Comparison of ENCODE assay signal across 36 cellular contexts in genomic region chr14:44763356-44763755, GRCh38.
"Had no signal": no experiment of that assay in that cellular context is flagged by ENCODE, and none has a peak within 500 bp of the region (broad histone marks: within the 10 kb centered on the region; RNA-seq: fewer than 3 reads in every experiment).

No MANE protein-coding gene starts in this region.

- DNase-seq: activated CD4-positive, alpha-beta memory T cell treated with anti-CD3 and anti-CD28 coated beads for 36 hours; activated CD4-positive, alpha-beta T cell treated with anti-CD3 and anti-CD28 coated beads for 36 hours; activated CD4-positive, alpha-beta T cell treated with anti-CD3 and anti-CD28 coated beads, Interleukin-2, amount 10 ng/mL, durations not matched to agents 24 days and 14 days; activated CD4-positive, CD25-positive, alpha-beta regulatory T cell; activated CD4-positive, CD25-positive, alpha-beta regulatory T cell treated with anti-CD3 and anti-CD28 coated beads, Interleukin-2, amount 50 U/mL, for 72 hours; activated CD8-positive, alpha-beta memory T cell treated with anti-CD3 and anti-CD28 coated beads, Interleukin-2, amount 10 ng/mL, durations not matched to agents 7 days and 5 days; activated CD8-positive, alpha-beta memory T cell treated with anti-CD3 and anti-CD28 coated beads, Interleukin-2, amount 50 U/mL, for 4 hours; activated CD8-positive, alpha-beta T cell treated with anti-CD3 and anti-CD28 coated beads, Interleukin-2, amount 10 ng/mL, durations not matched to agents 7 days and 5 days; activated gamma-delta T cell; activated naive CD4-positive, alpha-beta T cell; activated naive CD4-positive, alpha-beta T cell treated with anti-CD3 and anti-CD28 coated beads, Interleukin-2, amount 10 ng/mL, durations not matched to agents 7 days and 5 days; activated naive CD8-positive, alpha-beta T cell treated with anti-CD3 and anti-CD28 coated beads, Interleukin-2, amount 10 ng/mL, durations not matched to agents 7 days and 5 days; activated T-cell treated with anti-CD3 and anti-CD28 coated beads, Interleukin-2, amount 50 U/mL, for 1 hour; activated T-cell treated with anti-CD3 and anti-CD28 coated beads, Interleukin-2, amount 50 U/mL, for 48 hours; amniotic stem cell; anterior cingulate cortex; central memory CD4-positive, alpha-beta T cell; cerebellar nuclear complex; colonic mucosa; effector CD8-positive, alpha-beta T cell; esophagus squamous epithelium; foreskin fibroblast; head of caudate nucleus; T-helper 1 cell; T-helper 17 cell; T1000 had no signal

- H3K27me3 ChIP-seq: breast epithelium, cardiac muscle cell, colonic mucosa, esophagus squamous epithelium had no signal

- H3K9me3 ChIP-seq: breast epithelium, colonic mucosa, esophagus squamous epithelium had no signal

- H3K4me1 Mint-ChIP-seq: activated CD4-positive, alpha-beta T cell treated with anti-CD3 and anti-CD28 coated beads, Interleukin-2, amount 10 ng/mL, durations not matched to agents 24 days and 14 days; activated CD8-positive, alpha-beta memory T cell treated with anti-CD3 and anti-CD28 coated beads, Interleukin-2, amount 10 ng/mL, durations not matched to agents 7 days and 5 days; activated naive CD4-positive, alpha-beta T cell treated with anti-CD3 and anti-CD28 coated beads, Interleukin-2, amount 10 ng/mL, durations not matched to agents 7 days and 5 days; activated naive CD8-positive, alpha-beta T cell treated with anti-CD3 and anti-CD28 coated beads, Interleukin-2, amount 10 ng/mL, durations not matched to agents 7 days and 5 days; T-helper 17 cell had no signal

- H3K27ac ChIP-seq: breast epithelium, cardiac muscle cell, colonic mucosa, epithelial cell of prostate, esophagus squamous epithelium had no signal

- H3K4me3 ChIP-seq: breast epithelium, cardiac muscle cell, colonic mucosa, esophagus squamous epithelium had no signal

- H3K27me3 Mint-ChIP-seq: activated CD4-positive, alpha-beta T cell treated with anti-CD3 and anti-CD28 coated beads, Interleukin-2, amount 10 ng/mL, durations not matched to agents 24 days and 14 days; activated CD8-positive, alpha-beta memory T cell treated with anti-CD3 and anti-CD28 coated beads, Interleukin-2, amount 10 ng/mL, durations not matched to agents 7 days and 5 days; activated naive CD4-positive, alpha-beta T cell treated with anti-CD3 and anti-CD28 coated beads, Interleukin-2, amount 10 ng/mL, durations not matched to agents 7 days and 5 days; activated naive CD8-positive, alpha-beta T cell treated with anti-CD3 and anti-CD28 coated beads, Interleukin-2, amount 10 ng/mL, durations not matched to agents 7 days and 5 days; brain had no signal

- H3K9me3 Mint-ChIP-seq: activated CD4-positive, alpha-beta memory T cell treated with anti-CD3 and anti-CD28 coated beads for 36 hours; activated CD4-positive, alpha-beta T cell treated with anti-CD3 and anti-CD28 coated beads, Interleukin-2, amount 10 ng/mL, durations not matched to agents 24 days and 14 days; activated naive CD4-positive, alpha-beta T cell treated with anti-CD3 and anti-CD28 coated beads, Interleukin-2, amount 10 ng/mL, durations not matched to agents 7 days and 5 days; activated naive CD4-positive, alpha-beta T cell treated with anti-CD3 and anti-CD28 coated beads, Interleukin-2, amount 50 U/mL, for 72 hours; activated naive CD8-positive, alpha-beta T cell treated with anti-CD3 and anti-CD28 coated beads, Interleukin-2, amount 10 ng/mL, durations not matched to agents 7 days and 5 days; activated T-helper 1 cell treated with anti-CD3 and anti-CD28 coated beads, Interleukin-12 subunit alpha, Interleukin-12 subunit beta, Interleukin-2, Interleukin-4 antibody, amounts not matched to agents 30 ng/mL and 10 ng/mL and 1 ng/mL, durations not matched to agents 14 hours and 24 hours and 36 hours; activated T-helper 2 cell treated with anti-CD3 and anti-CD28 coated beads, Interferon-gamma antibody, Interleukin-2, Interleukin-4, amounts not matched to agents 10 μg/mL and 5 μg/mL and 100 μg/mL, durations not matched to agents 14 hours and 24 hours and 36 hours; brain; T-helper 2 cell treated with Interferon-gamma antibody and Interleukin-4, amounts not matched to agents 5 μg/mL and 100 μg/mL, for 36 hours had no signal

- FAIRE-seq: endothelial cell of umbilical vein, frontal cortex had no signal

- H3K36me3 Mint-ChIP-seq: activated CD4-positive, alpha-beta memory T cell treated with anti-CD3 and anti-CD28 coated beads for 36 hours; activated CD8-positive, alpha-beta memory T cell treated with anti-CD3 and anti-CD28 coated beads, Interleukin-2, amount 10 ng/mL, durations not matched to agents 7 days and 5 days; activated naive CD4-positive, alpha-beta T cell treated with anti-CD3 and anti-CD28 coated beads, Interleukin-2, amount 10 ng/mL, durations not matched to agents 7 days and 5 days; activated naive CD4-positive, alpha-beta T cell treated with anti-CD3 and anti-CD28 coated beads, Interleukin-2, amount 50 U/mL, for 72 hours; activated naive CD8-positive, alpha-beta T cell treated with anti-CD3 and anti-CD28 coated beads, Interleukin-2, amount 10 ng/mL, durations not matched to agents 7 days and 5 days; brain had no signal

- H3K4me3 Mint-ChIP-seq: activated CD4-positive, alpha-beta memory T cell treated with anti-CD3 and anti-CD28 coated beads for 36 hours; activated CD4-positive, alpha-beta T cell treated with anti-CD3 and anti-CD28 coated beads for 36 hours; activated CD4-positive, alpha-beta T cell treated with anti-CD3 and anti-CD28 coated beads, Interleukin-2, amount 10 ng/mL, durations not matched to agents 24 days and 14 days; activated CD8-positive, alpha-beta memory T cell treated with anti-CD3 and anti-CD28 coated beads, Interleukin-2, amount 10 ng/mL, durations not matched to agents 7 days and 5 days; activated CD8-positive, alpha-beta T cell treated with anti-CD3 and anti-CD28 coated beads, Interleukin-2, amount 10 ng/mL, durations not matched to agents 7 days and 5 days; activated naive CD4-positive, alpha-beta T cell treated with anti-CD3 and anti-CD28 coated beads, Interleukin-2, amount 10 ng/mL, durations not matched to agents 7 days and 5 days; activated naive CD8-positive, alpha-beta T cell treated with anti-CD3 and anti-CD28 coated beads, Interleukin-2, amount 10 ng/mL, durations not matched to agents 7 days and 5 days; activated T-helper 1 cell treated with anti-CD3 and anti-CD28 coated beads, Interleukin-12 subunit alpha, Interleukin-12 subunit beta, Interleukin-2, Interleukin-4 antibody, amounts not matched to agents 30 ng/mL and 10 ng/mL and 1 ng/mL, durations not matched to agents 14 hours and 24 hours and 36 hours; brain; T-helper 17 cell; T-helper 2 cell treated with Interferon-gamma antibody and Interleukin-4, amounts not matched to agents 5 μg/mL and 100 μg/mL, for 36 hours had no signal

- ATAC-seq: activated CD4-positive, alpha-beta T cell treated with anti-CD3 and anti-CD28 coated beads for 36 hours; activated CD8-positive, alpha-beta memory T cell treated with anti-CD3 and anti-CD28 coated beads, Interleukin-2, amount 10 ng/mL, durations not matched to agents 7 days and 5 days; activated CD8-positive, alpha-beta T cell treated with anti-CD3 and anti-CD28 coated beads, Interleukin-2, amount 10 ng/mL, durations not matched to agents 7 days and 5 days; activated naive CD4-positive, alpha-beta T cell treated with anti-CD3 and anti-CD28 coated beads, Interleukin-2, amount 50 U/mL, for 72 hours; T-helper 17 cell had no signal

- H3K27ac Mint-ChIP-seq: activated CD4-positive, alpha-beta memory T cell treated with anti-CD3 and anti-CD28 coated beads for 36 hours; activated CD4-positive, alpha-beta T cell treated with anti-CD3 and anti-CD28 coated beads for 36 hours; activated CD4-positive, alpha-beta T cell treated with anti-CD3 and anti-CD28 coated beads, Interleukin-2, amount 10 ng/mL, durations not matched to agents 24 days and 14 days; activated CD8-positive, alpha-beta memory T cell treated with anti-CD3 and anti-CD28 coated beads, Interleukin-2, amount 10 ng/mL, durations not matched to agents 7 days and 5 days; activated CD8-positive, alpha-beta T cell treated with anti-CD3 and anti-CD28 coated beads, Interleukin-2, amount 10 ng/mL, durations not matched to agents 7 days and 5 days; activated naive CD4-positive, alpha-beta T cell treated with anti-CD3 and anti-CD28 coated beads, Interleukin-2, amount 10 ng/mL, durations not matched to agents 7 days and 5 days; activated naive CD4-positive, alpha-beta T cell treated with anti-CD3 and anti-CD28 coated beads, Interleukin-2, amount 50 U/mL, for 72 hours; activated naive CD8-positive, alpha-beta T cell treated with anti-CD3 and anti-CD28 coated beads, Interleukin-2, amount 10 ng/mL, durations not matched to agents 7 days and 5 days; activated T-helper 1 cell treated with anti-CD3 and anti-CD28 coated beads, Interleukin-12 subunit alpha, Interleukin-12 subunit beta, Interleukin-2, Interleukin-4 antibody, amounts not matched to agents 30 ng/mL and 10 ng/mL and 1 ng/mL, durations not matched to agents 14 hours and 24 hours and 36 hours; activated T-helper 2 cell treated with anti-CD3 and anti-CD28 coated beads, Interferon-gamma antibody, Interleukin-2, Interleukin-4, amounts not matched to agents 10 μg/mL and 5 μg/mL and 100 μg/mL, durations not matched to agents 14 hours and 24 hours and 36 hours; brain; T-helper 17 cell; T-helper 2 cell treated with Interferon-gamma antibody and Interleukin-4, amounts not matched to agents 5 μg/mL and 100 μg/mL, for 36 hours had no signal

- H3K4me1 ChIP-seq: breast epithelium, colonic mucosa, esophagus squamous epithelium had no signal

- H3K36me3 ChIP-seq: breast epithelium, cardiac muscle cell, colonic mucosa, esophagus squamous epithelium had no signal
